ENCODE assay signal across 13 cellular contexts in genomic region chr1:245715291-245715701, GRCh38.
DNase-seq lines count a peak whose midpoint lies in the region; TF ChIP-seq lines count a peak whose summit lies in the region.
"Had no signal": no experiment of that assay in that cellular context is flagged by ENCODE, and none has a peak within 500 bp of the region (broad histone marks: within the 10 kb centered on the region; RNA-seq: fewer than 3 reads in every experiment).

No MANE protein-coding gene starts in this region.

- H3K4me2 ChIP-seq in smooth muscle cell = peak overlapping the region; percentile 66

- CTCF ChIA-PET in CD4-positive, alpha-beta memory T cell (lab: Charles Lee; ENCODE audit: partially characterized antibody) = no interaction called here

- H3K4me1 Mint-ChIP-seq in CD4-positive, alpha-beta memory T cell = no peaks in the 10 kb centered on the region
- no peaks in the 10 kb centered on the region for H3K4me1 Mint-ChIP-seq in activated T-helper 1 cell treated with anti-CD3 and anti-CD28 coated beads, Interleukin-12 subunit alpha, Interleukin-12 subunit beta, Interleukin-2, Interleukin-4 antibody, amounts not matched to agents 30 ng/mL and 10 ng/mL and 1 ng/mL, durations not matched to agents 14 hours and 24 hours and 36 hours (ENCODE audit: low read depth)
- H3K4me1 Mint-ChIP-seq: naive thymus-derived CD4-positive, alpha-beta T cell had no signal

- H2AFZ ChIP-seq in smooth muscle cell (ENCODE audit: low read depth) = no peak overlapping the region

- no peaks in the 10 kb centered on the region for H3K36me3 Mint-ChIP-seq in CD4-positive, alpha-beta memory T cell
- H3K36me3 Mint-ChIP-seq in activated T-helper 1 cell treated with anti-CD3 and anti-CD28 coated beads, Interleukin-12 subunit alpha, Interleukin-12 subunit beta, Interleukin-2, Interleukin-4 antibody, amounts not matched to agents 30 ng/mL and 10 ng/mL and 1 ng/mL, durations not matched to agents 14 hours and 24 hours and 36 hours (ENCODE audit: low read depth) = no peaks in the 10 kb centered on the region
- H3K36me3 Mint-ChIP-seq: naive thymus-derived CD4-positive, alpha-beta T cell had no signal

- H3K9ac ChIP-seq in smooth muscle cell (ENCODE audit: low read depth) = peak overlapping the region; percentile 18

- H3K79me2 ChIP-seq in smooth muscle cell (ENCODE audit: low read depth) = no peaks in the 10 kb centered on the region

- H3K36me3 ChIP-seq in H7 (replicated peaks; ENCODE audit: control insufficient read depth, insufficient read depth, low read length) (no peaks in the 10 kb centered on the region), smooth muscle cell (ENCODE audit: low read depth) (no peaks in the 10 kb centered on the region)
- H3K36me3 ChIP-seq in CD4-positive, alpha-beta memory T cell (ENCODE audit: insufficient read depth, low read length) = no peaks in the 10 kb centered on the region
- H3K36me3 ChIP-seq: sigmoid colon had no signal

- peak; percentile 13 for DNase-seq in H7
- DNase-seq in NCI-H1436 treated with DMSO at 0.1 percent for 48 hours (lab: John Stamatoyannopoulos, UW) = peak; percentile 10
- DNase-seq in fibroblast of mammary gland (ENCODE audit: low read depth) = peak; percentile 25
- DNase-seq in smooth muscle cell (lab: John Stamatoyannopoulos, UW; ENCODE audit: unreplicated experiment) = no peak
- DNase-seq in CD4-positive, alpha-beta memory T cell = no peak
- DNase-seq in activated T-helper 1 cell treated with anti-CD3 and anti-CD28 coated beads, Interleukin-12 subunit alpha, Interleukin-12 subunit beta, Interleukin-2, Interleukin-4 antibody, amounts not matched to agents 30 ng/mL and 10 ng/mL and 1 ng/mL, durations not matched to agents 14 hours and 24 hours and 36 hours (ENCODE audit: low spot score) = no peak
- DNase-seq in anterior cingulate cortex (lab: John Stamatoyannopoulos, UW) = no peak
- DNase-seq: activated B cell treated with CpG ODN at 0.5 μM for 24 hours; dorsolateral prefrontal cortex; islet precursor cell; naive thymus-derived CD4-positive, alpha-beta T cell; NCI-H2081; sigmoid colon had no signal

- H3K4me3 ChIP-seq in H7 (ENCODE audit: insufficient read depth, low read depth, low read length) (no peak overlapping the region), fibroblast of mammary gland (ENCODE audit: control insufficient read depth, low read depth, low read length) (no peak overlapping the region), smooth muscle cell (no peak overlapping the region)
- no peak overlapping the region for H3K4me3 ChIP-seq in CD4-positive, alpha-beta memory T cell (ENCODE audit: low read length in 2 of 2)
- H3K4me3 ChIP-seq: dorsolateral prefrontal cortex, sigmoid colon had no signal

- H3K4me1 ChIP-seq in smooth muscle cell (ENCODE audit: low read depth) = no peaks in the 10 kb centered on the region
- H3K4me1 ChIP-seq in CD4-positive, alpha-beta memory T cell (ENCODE audit: insufficient read depth, low read length) = no peaks in the 10 kb centered on the region
- H3K4me1 ChIP-seq: sigmoid colon had no signal

- peaks cover 15% of the 10 kb centered on the region for H3F3A ChIP-seq in smooth muscle cell (ENCODE audit: low read depth)

- peak overlapping the region; percentile 85 for H3K27ac ChIP-seq in smooth muscle cell (ENCODE audit: low read depth)
- no peak overlapping the region for H3K27ac ChIP-seq in CD4-positive, alpha-beta memory T cell (ENCODE audit: low read depth, low read length)
- H3K27ac ChIP-seq: dorsolateral prefrontal cortex, sigmoid colon had no signal

- no peak overlapping the region for H3K27ac Mint-ChIP-seq in CD4-positive, alpha-beta memory T cell
- H3K27ac Mint-ChIP-seq in activated T-helper 1 cell treated with anti-CD3 and anti-CD28 coated beads, Interleukin-12 subunit alpha, Interleukin-12 subunit beta, Interleukin-2, Interleukin-4 antibody, amounts not matched to agents 30 ng/mL and 10 ng/mL and 1 ng/mL, durations not matched to agents 14 hours and 24 hours and 36 hours = no peak overlapping the region
- H3K27ac Mint-ChIP-seq: activated B cell treated with CpG ODN at 0.5 μM for 24 hours had no signal

- TF ChIP-seq CTCF in fibroblast of mammary gland (conservative IDR thresholded peaks at IDR 0.05; ENCODE audit: control insufficient read depth, insufficient read depth, low read depth, low read length) (no peak), smooth muscle cell (IDR thresholded peaks at IDR 0.05; ENCODE audit: borderline replicate concordance, insufficient read depth, poor library complexity, severe bottlenecking) (no peak)

- H3K27me3 ChIP-seq in H7 (ENCODE audit: control insufficient read depth, insufficient read depth, low read length) (peaks cover 4% of the 10 kb centered on the region; the same call in 1 of the 2 replicates), smooth muscle cell (ENCODE audit: low read depth) (no peaks in the 10 kb centered on the region)
- no peaks in the 10 kb centered on the region for H3K27me3 ChIP-seq in CD4-positive, alpha-beta memory T cell (ENCODE audit: insufficient read depth, low read length)
- H3K27me3 ChIP-seq: dorsolateral prefrontal cortex, sigmoid colon had no signal

- no peaks in the 10 kb centered on the region for H3K9me3 ChIP-seq in smooth muscle cell (replicated peaks; ENCODE audit: low read depth)
- no peaks in the 10 kb centered on the region for H3K9me3 ChIP-seq in CD4-positive, alpha-beta memory T cell (ENCODE audit: control insufficient read depth in 1 of 2, low read length in 2 of 2)
- H3K9me3 ChIP-seq: sigmoid colon had no signal

- H4K20me1 ChIP-seq in smooth muscle cell (ENCODE audit: low read depth) = peaks cover 9% of the 10 kb centered on the region

- POLR2A ChIA-PET in CD4-positive, alpha-beta memory T cell (lab: Charles Lee; ENCODE audit: partially characterized antibody) = no interaction called here

- H3K9me3 Mint-ChIP-seq in CD4-positive, alpha-beta memory T cell = peaks cover 0 to 7% (median 2%) of the 10 kb centered on the region in 8 donors
- H3K9me3 Mint-ChIP-seq in activated T-helper 1 cell treated with anti-CD3 and anti-CD28 coated beads, Interleukin-12 subunit alpha, Interleukin-12 subunit beta, Interleukin-2, Interleukin-4 antibody, amounts not matched to agents 30 ng/mL and 10 ng/mL and 1 ng/mL, durations not matched to agents 14 hours and 24 hours and 36 hours = no peaks in the 10 kb centered on the region
- H3K9me3 Mint-ChIP-seq: activated B cell treated with CpG ODN at 0.5 μM for 24 hours had no signal

- 41% methylated on average over 9 of the region's 9 CpGs for WGBS in smooth muscle cell (ENCODE audit: low lambda C conversion rate)

- intact Hi-C loops in CD4-positive, alpha-beta memory T cell (cut with micrococcal nuclease) = no loop called here
- intact Hi-C loops in activated T-helper 1 cell treated with anti-CD3 and anti-CD28 coated beads, Interleukin-12 subunit alpha, Interleukin-12 subunit beta, Interleukin-2, Interleukin-4 antibody, amounts not matched to agents 30 ng/mL and 10 ng/mL and 1 ng/mL, durations not matched to agents 14 hours and 24 hours and 36 hours (cut with micrococcal nuclease) = no loop called here

- peaks cover 0 to 1% of the 10 kb centered on the region in 2 donors for H3K27me3 Mint-ChIP-seq in CD4-positive, alpha-beta memory T cell
- H3K27me3 Mint-ChIP-seq in activated T-helper 1 cell treated with anti-CD3 and anti-CD28 coated beads, Interleukin-12 subunit alpha, Interleukin-12 subunit beta, Interleukin-2, Interleukin-4 antibody, amounts not matched to agents 30 ng/mL and 10 ng/mL and 1 ng/mL, durations not matched to agents 14 hours and 24 hours and 36 hours (ENCODE audit: insufficient read depth) = no peaks in the 10 kb centered on the region

- no peak overlapping the region for H3K4me3 Mint-ChIP-seq in CD4-positive, alpha-beta memory T cell
- no peak overlapping the region for H3K4me3 Mint-ChIP-seq in activated T-helper 1 cell treated with anti-CD3 and anti-CD28 coated beads, Interleukin-12 subunit alpha, Interleukin-12 subunit beta, Interleukin-2, Interleukin-4 antibody, amounts not matched to agents 30 ng/mL and 10 ng/mL and 1 ng/mL, durations not matched to agents 14 hours and 24 hours and 36 hours
- H3K4me3 Mint-ChIP-seq: activated B cell treated with CpG ODN at 0.5 μM for 24 hours; naive thymus-derived CD4-positive, alpha-beta T cell had no signal

Comparison
In these comparisons a context has a peak if more than half of its experiments do, and no peak if none do; other contexts are left out.
1. DNase-seq: peak in H7 (single experiment), NCI-H1436 treated with DMSO at 0.1 percent for 48 hours (single experiment) and fibroblast of mammary gland (single experiment); none in smooth muscle cell (single experiment), CD4-positive, alpha-beta memory T cell (0 of 5), activated T-helper 1 cell treated with anti-CD3 and anti-CD28 coated beads, Interleukin-12 subunit alpha, Interleukin-12 subunit beta, Interleukin-2, Interleukin-4 antibody, amounts not matched to agents 30 ng/mL and 10 ng/mL and 1 ng/mL, durations not matched to agents 14 hours and 24 hours and 36 hours (single experiment) and anterior cingulate cortex (0 of 58).